7 cellular contexts compared by ENCODE assay signal in genomic region chr13:48833412-48833811, GRCh38.
"Had no signal": no experiment of that assay in that cellular context is flagged by ENCODE, and none has a peak within 500 bp of the region (broad histone marks: within the 10 kb centered on the region; RNA-seq: fewer than 3 reads in every experiment).

No MANE protein-coding gene starts in this region.

- DNase-seq: IMR-90, KBM-7 had no signal

- H3K27ac Mint-ChIP-seq: IgD-negative memory B cell had no signal

- FAIRE-seq: HepG2, HTR-8/SVneo, K562 had no signal

- H3K4me3 ChIP-seq: K562 had no signal

- ATAC-seq: HepG2, K562 had no signal

- H3K4me3 Mint-ChIP-seq: IgD-negative memory B cell had no signal

- H3K36me3 Mint-ChIP-seq: IgD-negative memory B cell had no signal

- H3K27ac ChIP-seq: HL-60 had no signal
